ENCODE assay signal across 8 cellular contexts in the genomic region with DNA sequence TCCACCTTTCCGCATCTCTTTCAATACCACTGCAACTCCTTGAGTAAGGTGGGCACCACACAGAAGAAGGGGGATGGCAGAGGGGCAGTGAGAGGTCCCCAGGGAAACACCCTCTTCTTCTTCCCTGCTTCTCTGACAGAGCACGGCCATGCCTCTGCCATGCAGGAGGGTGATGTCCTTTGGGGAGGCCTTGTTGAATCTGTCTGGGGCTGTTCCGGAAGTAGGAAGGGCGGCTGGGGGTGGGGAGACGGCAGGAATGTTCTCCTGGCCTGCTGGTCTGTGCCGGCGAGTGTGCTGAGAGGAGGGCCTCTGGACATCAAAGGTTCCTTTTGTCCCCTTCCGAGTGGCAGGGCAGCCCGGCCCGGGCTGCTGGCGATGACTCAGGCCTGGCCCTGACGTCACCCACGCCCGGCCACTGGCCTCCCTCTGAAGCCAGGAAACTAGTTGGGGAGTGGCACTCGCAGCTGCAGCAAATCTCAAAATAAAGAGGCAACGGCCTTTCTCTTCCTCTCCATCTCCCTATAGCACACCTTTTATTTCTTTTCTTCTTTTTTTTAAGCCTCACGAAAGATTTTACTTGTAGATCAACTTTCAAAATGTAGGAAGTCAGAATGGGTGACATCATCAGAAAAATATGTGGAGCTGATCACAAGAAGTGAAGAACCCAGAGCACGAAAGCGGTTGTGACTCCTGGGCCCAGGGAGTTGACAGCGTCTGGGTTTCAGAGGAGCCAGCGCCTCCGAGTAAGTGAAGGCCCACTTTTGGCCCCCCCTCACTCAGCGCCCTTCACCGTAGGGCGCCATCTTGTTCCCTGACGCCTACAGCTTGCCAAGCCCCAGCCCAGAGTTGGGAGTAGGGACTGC. TPM values are rescaled to one million over a fixed set of nuclear protein-coding genes. Genes with fewer than 3 reads are reported as not detected.
DNase-seq lines count a peak whose midpoint lies in the region; ATAC-seq and TF ChIP-seq lines count a peak whose summit lies in the region.

A gene with protein sequence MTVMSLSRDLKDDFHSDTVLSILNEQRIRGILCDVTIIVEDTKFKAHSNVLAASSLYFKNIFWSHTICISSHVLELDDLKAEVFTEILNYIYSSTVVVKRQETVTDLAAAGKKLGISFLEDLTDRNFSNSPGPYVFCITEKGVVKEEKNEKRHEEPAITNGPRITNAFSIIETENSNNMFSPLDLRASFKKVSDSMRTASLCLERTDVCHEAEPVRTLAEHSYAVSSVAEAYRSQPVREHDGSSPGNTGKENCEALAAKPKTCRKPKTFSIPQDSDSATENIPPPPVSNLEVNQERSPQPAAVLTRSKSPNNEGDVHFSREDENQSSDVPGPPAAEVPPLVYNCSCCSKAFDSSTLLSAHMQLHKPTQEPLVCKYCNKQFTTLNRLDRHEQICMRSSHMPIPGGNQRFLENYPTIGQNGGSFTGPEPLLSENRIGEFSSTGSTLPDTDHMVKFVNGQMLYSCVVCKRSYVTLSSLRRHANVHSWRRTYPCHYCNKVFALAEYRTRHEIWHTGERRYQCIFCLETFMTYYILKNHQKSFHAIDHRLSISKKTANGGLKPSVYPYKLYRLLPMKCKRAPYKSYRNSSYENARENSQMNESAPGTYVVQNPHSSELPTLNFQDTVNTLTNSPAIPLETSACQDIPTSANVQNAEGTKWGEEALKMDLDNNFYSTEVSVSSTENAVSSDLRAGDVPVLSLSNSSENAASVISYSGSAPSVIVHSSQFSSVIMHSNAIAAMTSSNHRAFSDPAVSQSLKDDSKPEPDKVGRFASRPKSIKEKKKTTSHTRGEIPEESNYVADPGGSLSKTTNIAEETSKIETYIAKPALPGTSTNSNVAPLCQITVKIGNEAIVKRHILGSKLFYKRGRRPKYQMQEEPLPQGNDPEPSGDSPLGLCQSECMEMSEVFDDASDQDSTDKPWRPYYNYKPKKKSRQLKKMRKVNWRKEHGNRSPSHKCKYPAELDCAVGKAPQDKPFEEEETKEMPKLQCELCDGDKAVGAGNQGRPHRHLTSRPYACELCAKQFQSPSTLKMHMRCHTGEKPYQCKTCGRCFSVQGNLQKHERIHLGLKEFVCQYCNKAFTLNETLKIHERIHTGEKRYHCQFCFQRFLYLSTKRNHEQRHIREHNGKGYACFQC (N-terminal part only) (plus strand): TSS at position 443 of the 863 bp plus-strand sequence. CDS start 73,885 bp downstream, outside the sequence.

- H3K36me3 Mint-ChIP-seq in activated naive CD4-positive, alpha-beta T cell treated with anti-CD3 and anti-CD28 coated beads, Interleukin-2, amount 50 U/mL, for 72 hours, result no peaks in the 10 kb centered on the region

- no peak for TF ChIP-seq CTCF in suprapubic skin (IDR thresholded peaks at IDR 0.05)

- TF ChIP-seq EP300 in suprapubic skin (IDR thresholded peaks at IDR 0.05), result no peak

- peaks cover 38% of the 10 kb centered on the region for H3K4me1 ChIP-seq in suprapubic skin

- TF ChIP-seq POLR2A in suprapubic skin (IDR thresholded peaks at IDR 0.05), result no peak

- no peak for DNase-seq in activated naive CD4-positive, alpha-beta T cell treated with anti-CD3 and anti-CD28 coated beads, Interleukin-2, amount 50 U/mL, for 72 hours (ENCODE audit: low spot score in 2 of 2)
- no peak for DNase-seq in activated naive CD4-positive, alpha-beta T cell treated with Interleukin-2 at 50 U/mL for 16 hours
- peak; percentile 94 for DNase-seq in SK-MEL-5 (ENCODE audit: low read depth, low spot score)
- peak; percentile 93 to 95 for DNase-seq in lung microvascular endothelial cell (ENCODE audit: low read depth in 2 of 2)
- DNase-seq in suprapubic skin (ENCODE audit: low spot score in 2 of 2), result peak; percentile 94 to 95

- peak within 1 kb of the TSS; percentile 90 for H3K27ac ChIP-seq in suprapubic skin

- H3K27me3 ChIP-seq in suprapubic skin, result no peaks in the 10 kb centered on the region

- H3K27ac Mint-ChIP-seq in activated naive CD4-positive, alpha-beta T cell treated with anti-CD3 and anti-CD28 coated beads, Interleukin-2, amount 50 U/mL, for 72 hours, result no peak within 1 kb of the TSS

- no peaks in the 10 kb centered on the region for H3K9me3 Mint-ChIP-seq in activated naive CD4-positive, alpha-beta T cell treated with anti-CD3 and anti-CD28 coated beads, Interleukin-2, amount 50 U/mL, for 72 hours

- in situ Hi-C loops in SK-MEL-5 (cut with HindIII; ENCODE audit: low pct_unique_long_range_greater_than_20kb, low sequenced_read_pairs) (no loop called here), endometrial microvascular endothelial cells (cut with HindIII; ENCODE audit: inconsistent ontology term, low pct_unique_long_range_greater_than_20kb, low sequenced_read_pairs) (no loop called here)

- peak within 1 kb of the TSS; percentile 30 for H3K4me3 ChIP-seq in suprapubic skin

- 46% methylated on average over 26 of the region's 26 CpGs for WGBS in suprapubic skin

- no peaks in the 10 kb centered on the region for H3K36me3 ChIP-seq in suprapubic skin

- no peaks in the 10 kb centered on the region for H3K9me3 ChIP-seq in suprapubic skin

- ATAC-seq in activated naive CD4-positive, alpha-beta T cell treated with anti-CD3 and anti-CD28 coated beads, Interleukin-2, amount 50 U/mL, for 72 hours, result no peak
- ATAC-seq in GM21515 (IDR thresholded peaks at IDR 0.05; ENCODE audit: unreplicated experiment) (no peak), HG03175 (IDR thresholded peaks at IDR 0.05; ENCODE audit: unreplicated experiment) (no peak)

RNA-seq across cellular contexts. Expression of the gene that starts here (rescaled TPM):
- 10 to 100 TPM; 13.4 to 19.9 TPM for total RNA-seq in activated naive CD4-positive, alpha-beta T cell treated with anti-CD3 and anti-CD28 coated beads, Interleukin-2, amount 50 U/mL, for 72 hours
- 106 and 122 TPM in 2 replicates for total RNA-seq in SK-MEL-5 (2014; rRNA removed; shearing (Covaris generic))
- polyA plus RNA-seq in SK-MEL-5 (2015; cell fraction: cytosol; rRNA removed), result 53.3 and 82.7 TPM in 2 replicates
- 50.6 and 68.8 TPM in 2 replicates for polyA plus RNA-seq in SK-MEL-5 (2015; cell fraction: nucleus; rRNA removed)
- total RNA-seq in endometrial microvascular endothelial cells (ENCODE audit: inconsistent ontology term) (190 TPM), lung microvascular endothelial cell (66.9 and 77.6 TPM in 2 replicates), suprapubic skin (100 to 1,000 TPM in 1 of 4 donors, 10 to 100 TPM in 3; 65.8 to 101 (median 85.9) TPM)

Comparison
In these comparisons a context has a peak if more than half of its experiments do, and no peak if none do; other contexts are left out.
1. DNase-seq: peak in SK-MEL-5 (single experiment), lung microvascular endothelial cell (2 of 2) and suprapubic skin (2 of 2); none in activated naive CD4-positive, alpha-beta T cell treated with anti-CD3 and anti-CD28 coated beads, Interleukin-2, amount 50 U/mL, for 72 hours (0 of 2) and activated naive CD4-positive, alpha-beta T cell treated with Interleukin-2 at 50 U/mL for 16 hours (single experiment).